ENCODE assay signal across 8 cellular contexts in genomic region chr20:53611449-53611894, GRCh38. TPM values are rescaled to one million over a fixed set of nuclear protein-coding genes. Genes with fewer than 3 reads are reported as not detected.
DNase-seq lines count a peak whose midpoint lies in the region; TF ChIP-seq lines count a peak whose summit lies in the region.

No MANE protein-coding gene starts in this region.

- TF ChIP-seq EP300 in sigmoid colon (IDR thresholded peaks at IDR 0.05) = no peak

- DNase-seq in EH (ENCODE audit: low read depth) = peak; percentile 99
- DNase-seq in HFFc6 = peak; percentile 96
- DNase-seq in SK-MEL-5 (ENCODE audit: low read depth, low spot score) = peak; percentile 65
- DNase-seq in foreskin melanocyte = peak; percentile 89
- DNase-seq in sigmoid colon = peak; percentile 76
- DNase-seq in stimulated activated CD4-positive, alpha-beta T cell treated with anti-CD3 and anti-CD28 coated beads, Interleukin-4, amount 100 ng/mL, for 1 hour = no peak
- DNase-seq in effector memory CD4-positive, alpha-beta T cell = no peak
- DNase-seq in HuH-7 (ENCODE audit: low spot score) = no peak

- no peaks in the 10 kb centered on the region for H3K36me3 Mint-ChIP-seq in HFFc6 (ENCODE audit: low read depth)

- peak overlapping the region; percentile 73 for H3K4me3 Mint-ChIP-seq in HFFc6

- H3K36me3 ChIP-seq in sigmoid colon = no peaks in the 10 kb centered on the region
- no peaks in the 10 kb centered on the region for H3K36me3 ChIP-seq in effector memory CD4-positive, alpha-beta T cell (ENCODE audit: control insufficient read depth, insufficient read depth, low read length)

- H3K27me3 Mint-ChIP-seq in HFFc6 (ENCODE audit: insufficient read depth) = no peaks in the 10 kb centered on the region; the same call in 1 of the 2 replicates

- intact Hi-C loops in sigmoid colon (cut with DNase I) = no loop called here

- peak overlapping the region; percentile 82 for H3K27ac Mint-ChIP-seq in HFFc6

- no peak for TF ChIP-seq POLR2A in sigmoid colon (IDR thresholded peaks at IDR 0.05)

- in situ Hi-C loops in SK-MEL-5 (cut with HindIII; ENCODE audit: low pct_unique_long_range_greater_than_20kb, low sequenced_read_pairs) = no loop called here

- peak overlapping the region in 2 of 4 donors; percentile 20 to 61 for H3K27ac ChIP-seq in sigmoid colon
- no peak overlapping the region for H3K27ac ChIP-seq in effector memory CD4-positive, alpha-beta T cell (ENCODE audit: insufficient read depth, low read length, poor library complexity, severe bottlenecking)

- H3K4me1 Mint-ChIP-seq in HFFc6 (ENCODE audit: low read depth) = peaks cover 53% of the 10 kb centered on the region

- H3K9me3 ChIP-seq in sigmoid colon = no peaks in the 10 kb centered on the region
- no peaks in the 10 kb centered on the region for H3K9me3 ChIP-seq in effector memory CD4-positive, alpha-beta T cell (ENCODE audit: control insufficient read depth, low read length)

- no peaks in the 10 kb centered on the region for H3K27me3 ChIP-seq in sigmoid colon
- H3K27me3 ChIP-seq in effector memory CD4-positive, alpha-beta T cell (replicated peaks; ENCODE audit: control insufficient read depth, insufficient read depth, low read length, poor library complexity, severe bottlenecking) = no peaks in the 10 kb centered on the region

- H3K4me3 ChIP-seq in sigmoid colon = no peak overlapping the region
- H3K4me3 ChIP-seq in effector memory CD4-positive, alpha-beta T cell (ENCODE audit: insufficient read depth, low read depth, low read length, poor library complexity, severe bottlenecking) = no peak overlapping the region

- peaks cover 0 to 31% (median 17%) of the 10 kb centered on the region in 4 donors for H3K4me1 ChIP-seq in sigmoid colon
- peaks cover 13% of the 10 kb centered on the region for H3K4me1 ChIP-seq in effector memory CD4-positive, alpha-beta T cell (ENCODE audit: control insufficient read depth, insufficient read depth, low read length, poor library complexity, severe bottlenecking)

- H3K9me3 Mint-ChIP-seq in HFFc6 = no peaks in the 10 kb centered on the region

- no peak for TF ChIP-seq CTCF in HFFc6 (IDR thresholded peaks at IDR 0.05)
- TF ChIP-seq CTCF in sigmoid colon (IDR thresholded peaks at IDR 0.05) = no peak

- 47 to 77% methylated on average over 8 of the region's 8 CpGs for WGBS in sigmoid colon, 2 donors

RNA-seq across cellular contexts. Expression of gene ZNF217, which starts 17.8 kb away (rescaled TPM):
- 10 to 100 TPM; 38.5 to 42.9 (median 40.1) TPM for total RNA-seq in HFFc6 (2021; fragmentation: NEBNext Ultra II Directional; extraction: Animal tissue kit (Norgen Biotek cat#: 25700))
- total RNA-seq in SK-MEL-5 (2014; rRNA removed; shearing (Covaris generic)) = 13.9 and 16.0 TPM in 2 replicates
- polyA plus RNA-seq in SK-MEL-5 (2015; cell fraction: cytosol; rRNA removed) = 18.4 and 26.7 TPM in 2 replicates
- polyA plus RNA-seq in SK-MEL-5 (2015; cell fraction: nucleus; rRNA removed) = 21.8 and 28.2 TPM in 2 replicates
- total RNA-seq in sigmoid colon = 10 to 100 TPM; 11.4 to 20.2 (median 15.9) TPM
- polyA plus RNA-seq in sigmoid colon = 10 to 100 TPM; 17.6 to 27.0 (median 21.0) TPM

Comparison
In these comparisons a context has a peak if more than half of its experiments do, and no peak if none do; other contexts are left out.
1. DNase-seq: peak in EH (single experiment), HFFc6 (single experiment), SK-MEL-5 (single experiment), foreskin melanocyte (single experiment) and sigmoid colon (single experiment); none in stimulated activated CD4-positive, alpha-beta T cell treated with anti-CD3 and anti-CD28 coated beads, Interleukin-4, amount 100 ng/mL, for 1 hour (single experiment), effector memory CD4-positive, alpha-beta T cell (0 of 3) and HuH-7 (single experiment).